ENCODE assay signal across 2 cellular contexts in the genomic region with DNA sequence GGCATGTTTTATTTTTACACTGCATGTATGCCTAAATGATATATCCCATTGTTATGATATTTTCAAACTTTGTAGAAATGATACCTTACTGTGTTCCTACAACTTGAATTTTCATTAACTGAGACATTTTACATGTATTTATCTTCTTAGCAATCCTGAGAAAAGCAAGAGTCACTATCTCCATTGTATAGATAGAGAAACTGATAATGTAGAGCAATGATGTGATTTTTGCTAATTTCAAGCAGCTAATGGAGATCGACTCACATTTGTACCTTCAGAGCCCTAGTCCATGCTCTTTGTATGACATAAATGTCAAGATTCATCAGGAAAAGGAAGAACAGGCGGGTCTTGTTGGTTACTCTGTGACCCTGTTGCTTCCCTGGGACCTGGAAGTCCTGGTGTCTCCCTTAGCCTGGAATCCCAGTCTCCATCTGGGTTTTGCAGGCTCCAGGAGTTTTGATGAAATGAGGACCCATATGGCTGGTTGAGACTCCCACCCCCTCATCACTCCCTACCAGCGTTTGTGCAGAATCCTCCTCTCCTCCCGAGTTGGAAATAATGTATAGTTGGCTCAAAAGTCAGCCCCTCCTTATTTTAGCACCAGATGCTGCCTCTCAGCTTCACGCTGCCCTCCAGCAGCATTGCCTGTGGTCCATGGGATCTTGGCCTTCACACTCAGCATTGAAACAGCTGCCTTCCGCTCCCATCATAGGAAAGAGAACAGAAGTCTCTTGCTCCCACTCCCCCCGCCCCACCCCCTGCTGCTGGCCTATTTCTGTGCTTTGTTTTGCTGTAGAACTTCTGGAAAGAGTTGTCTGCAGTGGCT.
TF ChIP-seq lines count a peak whose summit lies in the region.

No MANE protein-coding gene starts in this region.

TF ChIP-seq in SK-N-SH, 30 proteins besides CTCF, POLR2A, EP300 and RAD21 (continued from another document):
- TF ChIP-seq, protein P1, sequence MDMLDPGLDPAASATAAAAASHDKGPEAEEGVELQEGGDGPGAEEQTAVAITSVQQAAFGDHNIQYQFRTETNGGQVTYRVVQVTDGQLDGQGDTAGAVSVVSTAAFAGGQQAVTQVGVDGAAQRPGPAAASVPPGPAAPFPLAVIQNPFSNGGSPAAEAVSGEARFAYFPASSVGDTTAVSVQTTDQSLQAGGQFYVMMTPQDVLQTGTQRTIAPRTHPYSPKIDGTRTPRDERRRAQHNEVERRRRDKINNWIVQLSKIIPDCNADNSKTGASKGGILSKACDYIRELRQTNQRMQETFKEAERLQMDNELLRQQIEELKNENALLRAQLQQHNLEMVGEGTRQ (IDR thresholded peaks at IDR 0.05; ENCODE audit: borderline replicate concordance, low read depth, low read length) = no peak
- TF ChIP-seq GATA2 (CRISPR knock-in tag; IDR thresholded peaks at IDR 0.05) (peak; percentile 78), RCOR1 (IDR thresholded peaks at IDR 0.05; ENCODE audit: low read length) (no peak)

TF ChIP-seq in SK-N-SH treated with all-trans-retinoic acid at 6 μM for 48 hours, 23 proteins besides CTCF, POLR2A, EP300 and RAD21 (continued from another document):
- TF ChIP-seq, protein P2, sequence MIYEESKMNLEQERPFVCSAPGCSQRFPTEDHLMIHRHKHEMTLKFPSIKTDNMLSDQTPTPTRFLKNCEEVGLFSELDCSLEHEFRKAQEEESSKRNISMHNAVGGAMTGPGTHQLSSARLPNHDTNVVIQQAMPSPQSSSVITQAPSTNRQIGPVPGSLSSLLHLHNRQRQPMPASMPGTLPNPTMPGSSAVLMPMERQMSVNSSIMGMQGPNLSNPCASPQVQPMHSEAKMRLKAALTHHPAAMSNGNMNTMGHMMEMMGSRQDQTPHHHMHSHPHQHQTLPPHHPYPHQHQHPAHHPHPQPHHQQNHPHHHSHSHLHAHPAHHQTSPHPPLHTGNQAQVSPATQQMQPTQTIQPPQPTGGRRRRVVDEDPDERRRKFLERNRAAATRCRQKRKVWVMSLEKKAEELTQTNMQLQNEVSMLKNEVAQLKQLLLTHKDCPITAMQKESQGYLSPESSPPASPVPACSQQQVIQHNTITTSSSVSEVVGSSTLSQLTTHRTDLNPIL (CRISPR knock-in tag; IDR thresholded peaks at IDR 0.05; ENCODE audit: low read depth) = no peak
- TF ChIP-seq, protein P3, sequence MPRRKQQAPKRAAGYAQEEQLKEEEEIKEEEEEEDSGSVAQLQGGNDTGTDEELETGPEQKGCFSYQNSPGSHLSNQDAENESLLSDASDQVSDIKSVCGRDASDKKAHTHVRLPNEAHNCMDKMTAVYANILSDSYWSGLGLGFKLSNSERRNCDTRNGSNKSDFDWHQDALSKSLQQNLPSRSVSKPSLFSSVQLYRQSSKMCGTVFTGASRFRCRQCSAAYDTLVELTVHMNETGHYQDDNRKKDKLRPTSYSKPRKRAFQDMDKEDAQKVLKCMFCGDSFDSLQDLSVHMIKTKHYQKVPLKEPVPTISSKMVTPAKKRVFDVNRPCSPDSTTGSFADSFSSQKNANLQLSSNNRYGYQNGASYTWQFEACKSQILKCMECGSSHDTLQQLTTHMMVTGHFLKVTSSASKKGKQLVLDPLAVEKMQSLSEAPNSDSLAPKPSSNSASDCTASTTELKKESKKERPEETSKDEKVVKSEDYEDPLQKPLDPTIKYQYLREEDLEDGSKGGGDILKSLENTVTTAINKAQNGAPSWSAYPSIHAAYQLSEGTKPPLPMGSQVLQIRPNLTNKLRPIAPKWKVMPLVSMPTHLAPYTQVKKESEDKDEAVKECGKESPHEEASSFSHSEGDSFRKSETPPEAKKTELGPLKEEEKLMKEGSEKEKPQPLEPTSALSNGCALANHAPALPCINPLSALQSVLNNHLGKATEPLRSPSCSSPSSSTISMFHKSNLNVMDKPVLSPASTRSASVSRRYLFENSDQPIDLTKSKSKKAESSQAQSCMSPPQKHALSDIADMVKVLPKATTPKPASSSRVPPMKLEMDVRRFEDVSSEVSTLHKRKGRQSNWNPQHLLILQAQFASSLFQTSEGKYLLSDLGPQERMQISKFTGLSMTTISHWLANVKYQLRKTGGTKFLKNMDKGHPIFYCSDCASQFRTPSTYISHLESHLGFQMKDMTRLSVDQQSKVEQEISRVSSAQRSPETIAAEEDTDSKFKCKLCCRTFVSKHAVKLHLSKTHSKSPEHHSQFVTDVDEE (CRISPR knock-in tag; IDR thresholded peaks at IDR 0.05) = no peak
TF ChIP-seq in SK-N-SH treated with all-trans-retinoic acid at 6 μM for 48 hours: peak in this region for 0.
